ENCODE assay signal across 8 cellular contexts in the genomic region with DNA sequence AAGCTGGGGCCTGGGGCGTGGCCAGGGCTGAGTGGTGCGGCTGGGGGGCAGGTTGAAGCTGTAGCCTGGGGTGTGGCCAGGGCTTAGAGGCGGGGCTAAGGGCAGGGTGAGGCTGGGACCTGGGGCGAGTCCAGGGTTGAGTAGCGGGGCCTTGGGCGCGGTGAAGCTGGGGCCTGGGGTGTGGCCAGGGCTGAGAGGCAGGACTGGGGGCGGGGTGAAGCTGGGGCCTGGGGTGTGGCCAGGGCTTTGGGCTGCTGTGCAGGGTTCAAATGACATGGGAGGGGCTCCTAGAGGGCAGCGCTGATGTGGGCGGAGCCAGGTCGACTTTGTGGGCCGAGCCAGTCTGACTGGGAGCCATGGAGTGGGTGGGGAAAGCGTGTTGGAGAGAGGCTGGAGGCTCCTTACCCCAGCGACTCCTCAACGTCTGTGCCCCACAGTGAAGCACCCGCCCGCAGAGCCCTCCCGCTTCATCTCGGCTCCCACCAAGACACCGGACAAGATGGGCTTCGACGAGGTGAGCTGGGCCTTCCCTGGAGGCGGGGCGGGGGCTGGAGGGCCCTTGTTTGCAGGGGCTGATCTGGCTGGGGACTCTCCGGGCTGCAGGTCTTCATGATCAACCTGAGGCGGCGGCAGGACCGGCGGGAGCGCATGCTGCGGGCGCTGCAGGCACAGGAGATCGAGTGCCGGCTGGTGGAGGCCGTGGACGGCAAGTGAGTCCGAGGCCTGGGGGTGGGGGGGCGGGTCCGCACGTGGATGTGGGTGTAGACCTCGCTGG. TPM values are rescaled to one million over a fixed set of nuclear protein-coding genes. Genes with fewer than 3 reads are reported as not detected.
DNase-seq lines count a peak whose midpoint lies in the region; ATAC-seq, FAIRE-seq and TF ChIP-seq lines count a peak whose summit lies in the region.

No MANE protein-coding gene starts in this region.

- ATAC-seq in activated CD8-positive, alpha-beta T cell treated with anti-CD3 and anti-CD28 coated beads for 36 hours = peak; percentile 55
- ATAC-seq in left colon = peak; percentile 85

- no peak for FAIRE-seq in RCC 7860 (lab: Jason Lieb, UNC)

- no peak for TF ChIP-seq CTCF in activated CD8-positive, alpha-beta T cell treated with anti-CD3 and anti-CD28 coated beads for 36 hours (IDR thresholded peaks at IDR 0.05)

- H3K27me3 Mint-ChIP-seq in activated CD8-positive, alpha-beta T cell treated with anti-CD3 and anti-CD28 coated beads for 36 hours = no peaks in the 10 kb centered on the region

- peak; percentile 46 for DNase-seq in CD1c-positive myeloid dendritic cell (ENCODE audit: extremely low spot score)
- peak; percentile 6 for DNase-seq in HT-29 (ENCODE audit: low spot score)
- DNase-seq in activated CD8-positive, alpha-beta T cell treated with anti-CD3 and anti-CD28 coated beads for 36 hours = peak; percentile 31
- peak; percentile 80 to 91 for DNase-seq in left colon
- no peak for DNase-seq in OCI-M2 (lab: John Stamatoyannopoulos, UW; ENCODE audit: unreplicated experiment)
- DNase-seq in NCI-H2029 treated with DMSO at 0.1 percent for 48 hours (lab: John Stamatoyannopoulos, UW) = no peak
- no peak for DNase-seq in DMS79 treated with DMSO at 0.1 percent for 48 hours (lab: John Stamatoyannopoulos, UW)
- no peak for DNase-seq in RCC 7860 (ENCODE audit: low spot score)

- peaks cover 2% of the 10 kb centered on the region for H3K4me1 Mint-ChIP-seq in activated CD8-positive, alpha-beta T cell treated with anti-CD3 and anti-CD28 coated beads for 36 hours (ENCODE audit: low read depth)

- intact Hi-C loops in activated CD8-positive, alpha-beta T cell treated with anti-CD3 and anti-CD28 coated beads for 36 hours (cut with micrococcal nuclease) = no loop called here
- intact Hi-C loops in left colon (cut with DNase I, micrococcal nuclease) = no loop called here

- H3K4me3 Mint-ChIP-seq in activated CD8-positive, alpha-beta T cell treated with anti-CD3 and anti-CD28 coated beads for 36 hours = no peak overlapping the region

- H3K36me3 Mint-ChIP-seq in activated CD8-positive, alpha-beta T cell treated with anti-CD3 and anti-CD28 coated beads for 36 hours (ENCODE audit: low read depth) = peaks cover 64% of the 10 kb centered on the region

- CTCF ChIA-PET in activated CD8-positive, alpha-beta T cell treated with anti-CD3 and anti-CD28 coated beads for 36 hours (lab: Charles Lee) = interaction anchor here (0.6 to 0.9 kb wide), 2 partner anchors 124 to 297 kb away, joined by 3 read pairs; no protein-coding TSS in a partner anchor

- POLR2A ChIA-PET in activated CD8-positive, alpha-beta T cell treated with anti-CD3 and anti-CD28 coated beads for 36 hours (lab: Charles Lee) = interaction anchor here (0.6 to 1.4 kb wide), 3 partner anchors 10 to 180 kb away, joined by 4 to 5 read pairs (median 4); no protein-coding TSS in a partner anchor

- no peaks in the 10 kb centered on the region for H3K9me3 Mint-ChIP-seq in activated CD8-positive, alpha-beta T cell treated with anti-CD3 and anti-CD28 coated beads for 36 hours

- H3K27ac Mint-ChIP-seq in activated CD8-positive, alpha-beta T cell treated with anti-CD3 and anti-CD28 coated beads for 36 hours = no peak overlapping the region

RNA-seq across cellular contexts. Expression of a gene that starts 21.5 kb away (rescaled TPM):
- total RNA-seq in HT-29 (2014; rRNA removed; shearing (Covaris generic)) = 76.2 and 88.5 TPM in 2 replicates
- 10 to 100 TPM; 62.1 to 64.2 TPM for total RNA-seq in activated CD8-positive, alpha-beta T cell treated with anti-CD3 and anti-CD28 coated beads for 36 hours
- total RNA-seq in left colon = 10 to 100 TPM; 48.3 to 53.3 TPM

Comparison
In these comparisons a context has a peak if more than half of its experiments do, and no peak if none do; other contexts are left out.
1. DNase-seq: peak in CD1c-positive myeloid dendritic cell (single experiment), HT-29 (single experiment), activated CD8-positive, alpha-beta T cell treated with anti-CD3 and anti-CD28 coated beads for 36 hours (single experiment) and left colon (2 of 2); none in OCI-M2 (single experiment), NCI-H2029 treated with DMSO at 0.1 percent for 48 hours (single experiment), DMS79 treated with DMSO at 0.1 percent for 48 hours (single experiment) and RCC 7860 (single experiment).